In genomic region chr16:85735225-85735722, GRCh38 we compare ENCODE assay signal across 8 cellular contexts. TPM values are rescaled to one million over a fixed set of nuclear protein-coding genes. Genes with fewer than 3 reads are reported as not detected.
DNase-seq lines count a peak whose midpoint lies in the region; ATAC-seq, FAIRE-seq and TF ChIP-seq lines count a peak whose summit lies in the region.

No MANE protein-coding gene starts in this region.

- DNase-seq in GM12891 (ENCODE audit: insufficient read length, low spot score): peak; percentile 66
- DNase-seq in germinal center (ENCODE audit: low spot score): peak; percentile 29
- no peak for DNase-seq in D341Med (ENCODE audit: low spot score)
- DNase-seq in AG08396 (ENCODE audit: low spot score): no peak
- no peak for DNase-seq in left ventricle myocardium superior
- no peak for DNase-seq in GOT3 (lab: John Stamatoyannopoulos, UW)

- no peak for TF ChIP-seq POLR2A in GM12891 (IDR thresholded peaks at IDR 0.05; ENCODE audit: low read depth, low read length)

- no peak overlapping the region for H3K4me3 Mint-ChIP-seq in T-helper 1 cell treated with Interleukin-12 subunit alpha and Interleukin-12 subunit beta and Interleukin-4 antibody, amounts not matched to agents 30 μg/mL and 1 μg/mL, for 36 hours

- peaks cover 5% of the 10 kb centered on the region for H3K4me1 Mint-ChIP-seq in T-helper 1 cell treated with Interleukin-12 subunit alpha and Interleukin-12 subunit beta and Interleukin-4 antibody, amounts not matched to agents 30 μg/mL and 1 μg/mL, for 36 hours (ENCODE audit: low read depth)

- H3K9me3 Mint-ChIP-seq in T-helper 1 cell treated with Interleukin-12 subunit alpha and Interleukin-12 subunit beta and Interleukin-4 antibody, amounts not matched to agents 30 μg/mL and 1 μg/mL, for 36 hours: no peaks in the 10 kb centered on the region

- H3K27ac Mint-ChIP-seq in T-helper 1 cell treated with Interleukin-12 subunit alpha and Interleukin-12 subunit beta and Interleukin-4 antibody, amounts not matched to agents 30 μg/mL and 1 μg/mL, for 36 hours: peak overlapping the region; percentile 41

- FAIRE-seq in GM12891 (lab: Jason Lieb, UNC): peak; percentile 70

- intact Hi-C loops in left ventricle myocardium superior (cut with micrococcal nuclease): no loop called here

- H3K27me3 Mint-ChIP-seq in T-helper 1 cell treated with Interleukin-12 subunit alpha and Interleukin-12 subunit beta and Interleukin-4 antibody, amounts not matched to agents 30 μg/mL and 1 μg/mL, for 36 hours (ENCODE audit: low read depth): no peaks in the 10 kb centered on the region

- ATAC-seq in HG02642 (IDR thresholded peaks at IDR 0.05; ENCODE audit: poor library complexity, unreplicated experiment): peak; percentile 72
- ATAC-seq in left ventricle myocardium superior: no peak

- no peaks in the 10 kb centered on the region for H3K36me3 Mint-ChIP-seq in T-helper 1 cell treated with Interleukin-12 subunit alpha and Interleukin-12 subunit beta and Interleukin-4 antibody, amounts not matched to agents 30 μg/mL and 1 μg/mL, for 36 hours (ENCODE audit: low read depth)

TF ChIP-seq in GM12891, 5 proteins besides CTCF, POLR2A, EP300 and RAD21:
- TF ChIP-seq POLR2AphosphoS5 (IDR thresholded peaks at IDR 0.05; ENCODE audit: low read depth, low read length) (no peak), SPI1 (IDR thresholded peaks at IDR 0.05; ENCODE audit: low read depth, low read length) (peak; percentile 28; the same call in 1 of the 2 replicates), PAX5 (IDR thresholded peaks at IDR 0.05; ENCODE audit: insufficient read depth, low read length, severe bottlenecking) (peak; percentile 9)

RNA-seq across cellular contexts. Expression of gene C16orf74, which starts 15.6 kb away (rescaled TPM):
- polyA plus RNA-seq in GM12891 (2012; ENCODE audit: low read depth, missing spikeins): 7.5 TPM
- 1.7 TPM for total RNA-seq in left ventricle myocardium superior

RNA-seq across cellular contexts. Expression of gene GINS2, which starts 46.5 kb away (rescaled TPM):
- 21.0 TPM for polyA plus RNA-seq in GM12891 (2012; ENCODE audit: low read depth, missing spikeins)
- total RNA-seq in left ventricle myocardium superior: 0.42 TPM

Comparison
In these comparisons a context has a peak if more than half of its experiments do, and no peak if none do; other contexts are left out.
1. DNase-seq: peak in GM12891 (single experiment) and germinal center (single experiment); none in D341Med (single experiment), AG08396 (single experiment), left ventricle myocardium superior (single experiment) and GOT3 (single experiment).